ENCODE assay signal across 12 cellular contexts in genomic region chr14:37597538-37598084, GRCh38. TPM values are rescaled to one million over a fixed set of nuclear protein-coding genes. Genes with fewer than 3 reads are reported as not detected.
DNase-seq lines count a peak whose midpoint lies in the region; ATAC-seq and TF ChIP-seq lines count a peak whose summit lies in the region.
"Had no signal": no experiment of that assay in that cellular context is flagged by ENCODE, and none has a peak within 500 bp of the region (broad histone marks: within the 10 kb centered on the region; RNA-seq: fewer than 3 reads in every experiment).

No MANE protein-coding gene starts in this region.

- H3K4me3 ChIP-seq in esophagus (ENCODE audit: low read depth in 1 of 2, low read length in 2 of 2) (peak overlapping the region; percentile 34 to 49), neuronal stem cell (ENCODE audit: low read length in 2 of 2) (no peak overlapping the region)

- ATAC-seq in HG03354 (IDR thresholded peaks at IDR 0.05; ENCODE audit: poor library complexity, severe bottlenecking, unreplicated experiment) (no peak), HG02981 (IDR thresholded peaks at IDR 0.05; ENCODE audit: unreplicated experiment) (no peak)
- ATAC-seq: left lobe of liver had no signal

- peaks cover 3 to 63% (median 47%) of the 10 kb centered on the region in 7 donors for H3K9me3 Mint-ChIP-seq in CD14-positive monocyte

- peak overlapping the region; percentile 93 for H2AFZ ChIP-seq in neuronal stem cell (ENCODE audit: low read length)

- no peak overlapping the region for H4K91ac ChIP-seq in neuronal stem cell (ENCODE audit: low read depth, low read length, poor library complexity)

- no peak overlapping the region for H2BK12ac ChIP-seq in neuronal stem cell (ENCODE audit: low read length)

- no peak overlapping the region for H3K9ac ChIP-seq in neuronal stem cell (ENCODE audit: low read depth, low read length, poor library complexity)

- H2BK5ac ChIP-seq in neuronal stem cell (ENCODE audit: low read length): no peak overlapping the region

- H3K9me3 ChIP-seq in esophagus (ENCODE audit: control insufficient read depth in 2 of 2, insufficient read depth in 1 of 2, low read depth in 1 of 2, low read length in 1 of 2) (peaks cover 0 to 2% of the 10 kb centered on the region in 2 donors), neuronal stem cell (replicated peaks in 1 of 2; ENCODE audit: control insufficient read depth in 2 of 2, insufficient read depth in 1 of 2, low read depth in 1 of 2, low read length in 2 of 2) (peaks cover 2 to 5% of the 10 kb centered on the region in 2 donors)

- peak; percentile 87 for DNase-seq in DMS79 treated with DMSO at 0.1 percent for 48 hours (lab: John Stamatoyannopoulos, UW)
- peak; percentile 82 for DNase-seq in NCI-H2029 treated with DMSO at 0.1 percent for 48 hours (lab: John Stamatoyannopoulos, UW)
- DNase-seq in neuronal stem cell (ENCODE audit: low spot score): no peak
- DNase-seq in CD14-positive monocyte (ENCODE audit: low spot score): no peak
- no peak for DNase-seq in hepatic stellate cell (ENCODE audit: low spot score)
- DNase-seq: activated naive CD8-positive, alpha-beta T cell treated with anti-CD3 and anti-CD28 coated beads for 36 hours; NCI-H1694 had no signal

- no peak overlapping the region for H3K4ac ChIP-seq in neuronal stem cell (ENCODE audit: low read length)

- peaks cover 23% of the 10 kb centered on the region for H3K4me1 Mint-ChIP-seq in CD14-positive monocyte

- peaks cover 88 to 95% (median 93%) of the 10 kb centered on the region in 3 donors for H3K27me3 Mint-ChIP-seq in CD14-positive monocyte (ENCODE audit: low read depth in 3 of 3)

- H3K18ac ChIP-seq in neuronal stem cell (ENCODE audit: low read length): no peak overlapping the region

- peaks cover 1% of the 10 kb centered on the region for H3K79me1 ChIP-seq in neuronal stem cell (ENCODE audit: low read depth, low read length)

- H2BK120ac ChIP-seq in neuronal stem cell (ENCODE audit: low read depth, low read length): no peak overlapping the region

- peak overlapping the region in 1 of 2 donors; percentile 90 for H3K4me3 Mint-ChIP-seq in CD14-positive monocyte
- H3K4me3 Mint-ChIP-seq: activated naive CD8-positive, alpha-beta T cell treated with anti-CD3 and anti-CD28 coated beads for 36 hours; T-helper 1 cell treated with Interleukin-12 subunit alpha and Interleukin-12 subunit beta and Interleukin-4 antibody, amounts not matched to agents 30 μg/mL and 1 μg/mL, for 36 hours had no signal

- no peak for TF ChIP-seq CTCF in CD14-positive monocyte (IDR thresholded peaks at IDR 0.05)

- intact Hi-C loops in CD14-positive monocyte (cut with micrococcal nuclease): no loop called here

- peak overlapping the region; percentile 41 for H3K4me2 ChIP-seq in neuronal stem cell (ENCODE audit: insufficient read depth, low read length, poor library complexity, severe bottlenecking)

- peaks cover 4 to 13% of the 10 kb centered on the region in 2 donors for H3K36me3 Mint-ChIP-seq in CD14-positive monocyte

- 11 to 23% methylated on average over 23 of the region's 23 CpGs for WGBS in esophagus, 2 donors
- no CpG with 5 or more reads among the region's 23 CpGs for WGBS in neuronal stem cell (ENCODE audit: extremely low coverage in 2 of 2, insufficient read length in 2 of 2, insufficient replicate concordance in 1 of 2), 2 donors

- no peak overlapping the region for H2AK5ac ChIP-seq in neuronal stem cell (ENCODE audit: low read depth, low read length)

- H3K36me3 ChIP-seq in esophagus (ENCODE audit: control insufficient read depth in 2 of 2, insufficient read depth in 2 of 2, low read length in 1 of 2) (no peaks in the 10 kb centered on the region), neuronal stem cell (replicated peaks in 1 of 2; ENCODE audit: control insufficient read depth in 2 of 2, insufficient read depth in 2 of 2, low read length in 2 of 2) (no peaks in the 10 kb centered on the region)

- peaks cover 0 to 10% of the 10 kb centered on the region in 2 donors for H3K4me1 ChIP-seq in esophagus (ENCODE audit: control insufficient read depth in 2 of 2, insufficient read depth in 2 of 2, low read length in 1 of 2)
- H3K4me1 ChIP-seq in neuronal stem cell (ENCODE audit: control insufficient read depth in 2 of 2, insufficient read depth in 1 of 2, low read depth in 1 of 2, low read length in 2 of 2): peaks cover 4 to 9% of the 10 kb centered on the region in 2 donors

- no peak overlapping the region for H3K23ac ChIP-seq in neuronal stem cell (ENCODE audit: low read depth, low read length, poor library complexity)

- H2BK15ac ChIP-seq in neuronal stem cell (ENCODE audit: low read length): no peak overlapping the region

- peak overlapping the region; percentile 75 to 82 for H3K27ac ChIP-seq in esophagus (ENCODE audit: low read depth in 2 of 2, low read length in 1 of 2)
- no peak overlapping the region for H3K27ac ChIP-seq in neuronal stem cell (replicated peaks; ENCODE audit: low read length)

- no peak overlapping the region for H3K27ac Mint-ChIP-seq in CD14-positive monocyte
- H3K27ac Mint-ChIP-seq: activated naive CD8-positive, alpha-beta T cell treated with anti-CD3 and anti-CD28 coated beads for 36 hours; T-helper 1 cell treated with Interleukin-12 subunit alpha and Interleukin-12 subunit beta and Interleukin-4 antibody, amounts not matched to agents 30 μg/mL and 1 μg/mL, for 36 hours had no signal

- no peak overlapping the region for H3K14ac ChIP-seq in neuronal stem cell (ENCODE audit: low read length)

- H3K27me3 ChIP-seq in esophagus (ENCODE audit: control insufficient read depth in 1 of 2, insufficient read depth in 2 of 2, low read length in 2 of 2) (peaks cover 0 to 3% of the 10 kb centered on the region in 2 donors), neuronal stem cell (ENCODE audit: control insufficient read depth in 3 of 3, insufficient read depth in 3 of 3, low read depth in 1 of 3, low read length in 3 of 3) (peaks cover 32 to 98% (median 92%) of the 10 kb centered on the region in 3 experiments)

- no peak overlapping the region for H4K8ac ChIP-seq in neuronal stem cell (ENCODE audit: low read depth, low read length)

RNA-seq across cellular contexts. Expression of gene TTC6, which starts 2.2 kb away (rescaled TPM):
- 1 to 10 TPM in 1 of 2 donors, under 1 TPM in 1; 0.27 to 2.4 TPM for polyA plus RNA-seq in esophagus
- 0.04 TPM for polyA plus RNA-seq in neuronal stem cell (2013, experiment 1 of 2)
- polyA plus RNA-seq in neuronal stem cell (2013, experiment 2 of 2): 0.01 TPM
- not detected for polyA plus RNA-seq in CD14-positive monocyte

RNA-seq across cellular contexts. Expression of gene FOXA1, which starts 2.6 kb away (rescaled TPM):
- polyA plus RNA-seq in esophagus (10 to 100 TPM in 1 of 2 donors, 1 to 10 TPM in 1; 9.5 to 10.1 TPM), CD14-positive monocyte (not detected)
- 0.08 TPM for polyA plus RNA-seq in neuronal stem cell (2013, experiment 1 of 2)
- 0.11 TPM for polyA plus RNA-seq in neuronal stem cell (2013, experiment 2 of 2)

Comparison
In these comparisons a context has a peak if more than half of its experiments do, and no peak if none do; other contexts are left out.
1. DNase-seq: peak in DMS79 treated with DMSO at 0.1 percent for 48 hours (single experiment) and NCI-H2029 treated with DMSO at 0.1 percent for 48 hours (single experiment); none in neuronal stem cell (single experiment), CD14-positive monocyte (single experiment) and hepatic stellate cell (single experiment).
2. H3K4me3 ChIP-seq: peak in esophagus (2 of 2); none in neuronal stem cell (0 of 2).
3. RNA of gene FOXA1, which starts 2.6 kb away (polyA plus RNA-seq): 9.5 to 10.1 TPM in esophagus; not detected in CD14-positive monocyte; every median in the first group is over 10 times any median in the second.